ENCODE assay signal across 8 cellular contexts in the genomic region with DNA sequence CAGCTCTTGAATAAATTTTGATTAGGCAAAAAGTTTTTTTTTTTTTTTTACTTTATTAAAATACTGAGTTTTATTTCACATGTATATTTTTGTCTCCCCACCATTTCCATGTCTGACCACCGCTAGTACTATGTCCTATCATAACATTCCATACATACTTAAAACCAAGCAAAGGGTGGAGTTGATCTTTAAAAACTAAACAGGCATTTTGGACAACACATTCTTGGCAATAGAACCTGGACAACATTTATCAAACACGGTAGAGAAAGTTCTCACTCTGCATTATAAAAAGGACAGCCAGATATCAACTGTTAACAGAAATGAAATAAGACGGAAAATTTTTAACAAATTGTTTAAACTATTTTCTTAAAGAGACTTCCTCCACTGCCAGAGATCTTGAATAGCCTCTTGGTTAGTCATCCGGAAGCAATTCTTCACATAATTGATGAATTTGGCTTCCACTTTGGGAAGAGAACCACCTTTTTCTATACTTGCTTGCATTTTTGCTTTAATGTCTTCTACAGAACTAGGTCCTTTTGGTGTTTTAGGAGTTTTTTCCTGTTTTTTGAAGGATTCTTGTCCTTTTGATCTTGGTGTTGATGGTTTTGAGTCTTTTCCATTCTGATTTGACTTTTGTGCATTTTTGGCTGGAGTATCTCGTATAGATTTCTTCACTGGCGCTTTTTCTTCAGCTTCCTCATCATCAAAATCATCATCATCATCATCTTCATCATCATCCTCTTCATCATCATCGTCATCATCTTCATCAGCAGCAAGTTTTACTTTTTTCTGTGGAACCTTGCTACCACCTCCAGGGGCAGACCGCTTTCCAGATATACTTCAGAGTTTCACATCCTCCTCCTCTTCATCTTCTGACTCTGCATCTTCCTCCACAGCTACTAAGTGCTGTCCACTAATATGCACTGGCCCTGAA. TPM values are rescaled to one million over a fixed set of nuclear protein-coding genes. Genes with fewer than 3 reads are reported as not detected.
DNase-seq lines count a peak whose midpoint lies in the region; FAIRE-seq and TF ChIP-seq lines count a peak whose summit lies in the region.
"Not testable (repeated sequence)": the region's sequence is repeated elsewhere in the genome, so short reads cannot be mapped to it uniquely, and the experiment has no call there.

No MANE protein-coding gene starts in this region.

- H2BK5ac ChIP-seq in mesendoderm (ENCODE audit: low read length) = not testable (repeated sequence)

- not testable (repeated sequence) for H3K56ac ChIP-seq in mesendoderm (ENCODE audit: low read length)

- CTCF ChIA-PET in mammary epithelial cell (lab: Charles Lee; ENCODE audit: low non-redundant PET) = not testable (repeated sequence)

- not testable (repeated sequence) for H2AFZ ChIP-seq in astrocyte (ENCODE audit: low read depth, low read length); mammary epithelial cell (ENCODE audit: low read depth, low read length); fibroblast of lung (ENCODE audit: low read length)

- not testable (repeated sequence) for H3K27me3 Mint-ChIP-seq in HFFc6 (ENCODE audit: insufficient read depth); astrocyte (ENCODE audit: low read depth, unreplicated experiment)

- not testable (repeated sequence) for H4K20me1 ChIP-seq in astrocyte (ENCODE audit: insufficient read depth, low read length); mammary epithelial cell (ENCODE audit: insufficient read depth, low read length); fibroblast of lung (ENCODE audit: control insufficient read depth, extremely low read depth, insufficient read depth, low read length)

- intact Hi-C loops in mammary epithelial cell (cut with micrococcal nuclease) = not testable (repeated sequence)

- not testable (repeated sequence) for H4K8ac ChIP-seq in mesendoderm (ENCODE audit: low read depth, low read length)

- H4K5ac ChIP-seq in mesendoderm (ENCODE audit: low read length) = not testable (repeated sequence)

- DNase-seq in A172 (ENCODE audit: low spot score) (peak; percentile 28), DMS114 treated with DMSO at 0.1 percent for 48 hours (lab: John Stamatoyannopoulos, UW; ENCODE audit: unreplicated experiment) (peak; percentile 67), HFFc6 (peak; percentile 41), RPMI7951 (ENCODE audit: low read depth) (peak; percentile 21), astrocyte (ENCODE audit: low read depth) (peak; percentile 77), fibroblast of lung (ENCODE audit: low read depth in 2 of 2) (peak; percentile 32 to 79), mesendoderm (peak; percentile 10)
- not testable (repeated sequence) for DNase-seq in mammary epithelial cell

- H3K36me3 Mint-ChIP-seq in HFFc6 (ENCODE audit: low read depth) = peaks cover 13% of the 10 kb centered on the region
- H3K36me3 Mint-ChIP-seq in astrocyte (ENCODE audit: low read depth, unreplicated experiment) = not testable (repeated sequence)

- not testable (repeated sequence) for H3K4ac ChIP-seq in mesendoderm (ENCODE audit: low read depth, low read length)

- not testable (repeated sequence) for H3K4me1 ChIP-seq in astrocyte (ENCODE audit: insufficient read depth, low read length); mammary epithelial cell (ENCODE audit: insufficient read depth, low read length); fibroblast of lung (ENCODE audit: control insufficient read depth, extremely low read depth, insufficient read depth, low read length); mesendoderm (ENCODE audit: control insufficient read depth, low read depth, low read length)

- H2AK5ac ChIP-seq in mesendoderm (ENCODE audit: low read length) = not testable (repeated sequence)

- not testable (repeated sequence) for H3K4me3 ChIP-seq in astrocyte (ENCODE audit: insufficient read depth, low read depth, low read length); mammary epithelial cell (replicated peaks in 1 of 3; ENCODE audit: insufficient read depth in 1 of 3, low read depth in 2 of 3, low read length in 3 of 3); fibroblast of lung (replicated peaks in 1 of 4; ENCODE audit: control extremely low read depth in 1 of 4, insufficient read depth in 1 of 4, low read depth in 3 of 4, low read length in 4 of 4); mesendoderm (ENCODE audit: low read length)

- peak overlapping the region; percentile 75 for H3K4me3 Mint-ChIP-seq in HFFc6
- H3K4me3 Mint-ChIP-seq in astrocyte (ENCODE audit: unreplicated experiment) = not testable (repeated sequence)

- H3K27ac Mint-ChIP-seq in HFFc6 = peak overlapping the region; percentile 62
- peak overlapping the region; percentile 94 for H3K27ac Mint-ChIP-seq in astrocyte (ENCODE audit: unreplicated experiment)

- H3K36me3 ChIP-seq in astrocyte (ENCODE audit: insufficient read depth, low read length); mammary epithelial cell (ENCODE audit: insufficient read depth, low read length); fibroblast of lung (ENCODE audit: control insufficient read depth, insufficient read depth, low read length); mesendoderm (ENCODE audit: control insufficient read depth, insufficient read depth, low read length): not testable (repeated sequence)

- FAIRE-seq in astrocyte (lab: Jason Lieb, UNC) = not testable (repeated sequence)

- not testable (repeated sequence) for H3K79me2 ChIP-seq in astrocyte (ENCODE audit: insufficient read depth, low read length); mammary epithelial cell (ENCODE audit: insufficient read depth, low read length); fibroblast of lung (ENCODE audit: control insufficient read depth, insufficient read depth, low read length); mesendoderm (ENCODE audit: control insufficient read depth, insufficient read depth, low read length)

- not testable (repeated sequence) for H3K18ac ChIP-seq in mesendoderm (ENCODE audit: low read length)

- dilution Hi-C loops in mammary epithelial cell (cut with HindIII; ENCODE audit: low sequenced_read_pairs) = not testable (repeated sequence)

- H3K4me1 Mint-ChIP-seq in HFFc6 (ENCODE audit: low read depth) = peaks cover 43% of the 10 kb centered on the region
- not testable (repeated sequence) for H3K4me1 Mint-ChIP-seq in astrocyte (ENCODE audit: low read depth, unreplicated experiment)

- not testable (repeated sequence) for H3K79me1 ChIP-seq in mesendoderm (ENCODE audit: low read length)

- in situ Hi-C loops in mammary epithelial cell (cut with MboI; ENCODE audit: low sequenced_read_pairs in 2 of 2) = not testable (repeated sequence)

- H3K4me2 ChIP-seq in astrocyte (ENCODE audit: low read length) = peak overlapping the region; percentile 55
- H3K4me2 ChIP-seq in mammary epithelial cell (ENCODE audit: insufficient read depth, low read depth, low read length); fibroblast of lung (ENCODE audit: extremely low read depth, insufficient read depth, low read length); mesendoderm (ENCODE audit: low read length): not testable (repeated sequence)

- not testable (repeated sequence) for H3K9me3 ChIP-seq in astrocyte (ENCODE audit: insufficient read depth, low read depth, low read length); mammary epithelial cell (replicated peaks; ENCODE audit: insufficient read depth, low read length); fibroblast of lung (ENCODE audit: control insufficient read depth, insufficient read depth, low read depth, low read length)

- 93% methylated on average over 8 of the region's 8 CpGs for WGBS in mammary epithelial cell (ENCODE audit: low coverage, missing lambda C conversion rate)
- WGBS in mesendoderm (ENCODE audit: extremely low coverage, insufficient coverage, low lambda C conversion rate) = 100% methylated on average over 2 of the region's 8 CpGs

- not testable (repeated sequence) for H3K9ac ChIP-seq in astrocyte (ENCODE audit: low read length); mammary epithelial cell (ENCODE audit: insufficient read depth, low read length); fibroblast of lung (ENCODE audit: insufficient read depth, low read length); mesendoderm (ENCODE audit: low read length)

- not testable (repeated sequence) for H3K27me3 ChIP-seq in astrocyte (ENCODE audit: insufficient read depth, low read length); mammary epithelial cell (ENCODE audit: insufficient read depth, low read length); fibroblast of lung (ENCODE audit: control insufficient read depth, insufficient read depth, low read length); mesendoderm (ENCODE audit: insufficient read depth, low read length, poor library complexity)

- BruUV-seq in mammary epithelial cell (replicated peaks; lab: Mats Ljungman, UMichigan) = TSS peak; percentile 97

- not testable (repeated sequence) for H3K9me3 Mint-ChIP-seq in HFFc6; astrocyte (ENCODE audit: unreplicated experiment)

- not testable (repeated sequence) for H2BK15ac ChIP-seq in mesendoderm (replicated peaks; ENCODE audit: low read depth)

- H2BK120ac ChIP-seq in mesendoderm (ENCODE audit: low read depth, low read length) = not testable (repeated sequence)

- not testable (repeated sequence) for TF ChIP-seq CTCF in HFFc6 (IDR thresholded peaks at IDR 0.05); astrocyte (IDR thresholded peaks at IDR 0.05; ENCODE audit: insufficient read depth, low read depth, low read length); mammary epithelial cell (conservative IDR thresholded peaks at IDR 0.05 in 1 of 2, IDR thresholded peaks at IDR 0.05 in 1 of 2; ENCODE audit: extremely low read depth in 1 of 2, insufficient read depth in 1 of 2, low read depth in 1 of 2, low read length in 2 of 2); fibroblast of lung (conservative IDR thresholded peaks at IDR 0.05 in 1 of 2, IDR thresholded peaks at IDR 0.05 in 1 of 2; ENCODE audit: low read depth in 1 of 2, low read length in 2 of 2)

- H3K23ac ChIP-seq in mesendoderm (ENCODE audit: low read length) = not testable (repeated sequence)

- not testable (repeated sequence) for H3K27ac ChIP-seq in astrocyte (ENCODE audit: low read depth, low read length); mammary epithelial cell (ENCODE audit: insufficient read depth, low read depth, low read length); fibroblast of lung (ENCODE audit: insufficient read depth, low read length); mesendoderm (ENCODE audit: low read depth, low read length)

RNA-seq across cellular contexts. Expression of a gene that starts 58.7 kb away (rescaled TPM):
- total RNA-seq in A172 (2014; rRNA removed; shearing (Covaris generic)) = 0.36 and 0.53 TPM in 2 replicates
- total RNA-seq in HFFc6 (2021; fragmentation: NEBNext Ultra II Directional; extraction: Animal tissue kit (Norgen Biotek cat#: 25700)) = under 1 TPM; 0.05 to 0.12 (median 0.08) TPM
- total RNA-seq in RPMI7951 (2014; rRNA removed; shearing (Covaris generic)) = 0.10 and 0.24 TPM in 2 replicates
- 0.43 and 0.54 TPM in 2 replicates for total RNA-seq in astrocyte
- total RNA-seq in mammary epithelial cell = 1 to 10 TPM in 1 of 2 donors, under 1 TPM in 1; 0.61 to 2.3 TPM
- not detected for polyA plus RNA-seq in mammary epithelial cell
- polyA minus RNA-seq in mammary epithelial cell = not detected
- 0.51 and 0.66 TPM in 2 replicates for total RNA-seq in fibroblast of lung
- polyA plus RNA-seq in fibroblast of lung = 0.01 TPM in 2 replicates
- polyA plus RNA-seq in fibroblast of lung (2012) = not detected in 2 replicates
- not detected in 2 replicates for polyA minus RNA-seq in fibroblast of lung (ENCODE audit: low replicate concordance)
- under 0.01 TPM for polyA plus RNA-seq in mesendoderm (2013, experiment 1 of 2)
- under 0.01 TPM for polyA plus RNA-seq in mesendoderm (2013, experiment 2 of 2)
